Comparison of ENCODE assay signal across 10 cellular contexts in the genomic region with DNA sequence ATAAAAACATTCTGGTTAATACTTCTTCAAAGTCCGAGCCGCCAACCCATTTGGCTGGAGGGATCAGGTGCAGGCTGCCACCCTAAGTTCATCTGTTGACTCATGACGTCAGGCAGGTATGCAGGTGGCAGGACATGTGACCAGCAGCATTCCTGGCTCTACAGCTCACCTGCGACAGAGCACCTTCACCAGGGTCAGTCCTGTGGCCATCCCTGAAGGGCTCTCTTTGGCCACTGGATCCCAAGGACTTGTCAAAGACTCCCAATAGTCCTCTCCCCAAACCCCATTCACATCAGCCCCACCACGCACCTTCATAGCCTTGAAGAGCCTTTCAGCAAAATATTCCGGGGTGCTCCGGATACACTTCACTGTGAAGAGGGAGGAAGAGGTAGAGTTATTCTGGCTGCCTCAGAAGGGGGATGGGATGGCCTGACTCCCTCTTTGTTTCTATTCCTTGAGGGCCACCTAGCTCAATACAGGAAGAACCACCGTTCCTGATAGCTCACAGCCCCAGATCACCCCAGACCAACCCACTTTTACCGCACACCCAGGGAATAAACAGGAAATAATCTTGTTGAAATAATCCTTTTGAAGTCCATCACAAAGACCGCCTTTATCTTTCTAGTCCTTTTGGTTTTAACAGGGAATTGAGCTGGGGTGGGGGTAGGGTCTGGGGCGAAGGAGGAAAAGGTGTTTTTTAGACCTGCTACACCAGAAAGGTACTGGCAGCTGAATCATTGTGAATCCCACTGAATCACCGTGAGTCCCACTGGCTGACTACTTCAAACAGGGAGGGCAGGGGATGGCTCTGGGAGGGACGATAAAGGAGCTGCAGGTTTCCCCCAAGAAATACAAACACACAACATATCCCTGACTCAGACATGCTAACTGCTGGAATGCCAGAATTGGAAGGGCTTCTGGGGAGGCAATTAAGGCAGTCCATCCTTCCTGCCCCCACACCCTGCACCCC. TPM values are rescaled to one million over a fixed set of nuclear protein-coding genes. Genes with fewer than 3 reads are reported as not detected.
DNase-seq lines count a peak whose midpoint lies in the region; ATAC-seq, FAIRE-seq and TF ChIP-seq lines count a peak whose summit lies in the region.
"Had no signal": no experiment of that assay in that cellular context is flagged by ENCODE, and none has a peak within 500 bp of the region (broad histone marks: within the 10 kb centered on the region; RNA-seq: fewer than 3 reads in every experiment).

No MANE protein-coding gene starts in this region.

- peaks cover 86 to 96% of the 10 kb centered on the region in 2 donors for H3K36me3 Mint-ChIP-seq in CD4-positive, alpha-beta memory T cell
- peaks cover 84% of the 10 kb centered on the region for H3K36me3 Mint-ChIP-seq in activated naive CD8-positive, alpha-beta T cell treated with anti-CD3 and anti-CD28 coated beads, Interleukin-2, amount 50 U/mL, for 24 hours (ENCODE audit: low read depth)
- H3K36me3 Mint-ChIP-seq in natural killer cell: peaks cover 48% of the 10 kb centered on the region

- H3K36me3 ChIP-seq in CD4-positive, alpha-beta memory T cell (ENCODE audit: insufficient read depth, low read length): peaks cover 91% of the 10 kb centered on the region
- H3K36me3 ChIP-seq in tibial artery: peaks cover 90 to 100% (median 94%) of the 10 kb centered on the region in 3 donors

- peak overlapping the region; percentile 27 for H3K27ac ChIP-seq in CD4-positive, alpha-beta memory T cell (ENCODE audit: low read depth, low read length)
- H3K27ac ChIP-seq in tibial artery: no peak overlapping the region
- H3K27ac ChIP-seq: SJCRH30 had no signal

- DNase-seq in CD4-positive, alpha-beta memory T cell: no peak
- DNase-seq in GM12892 (ENCODE audit: insufficient read length) (no peak), natural killer cell (no peak), NCI-H1105 treated with DMSO at 0.1 percent for 48 hours (lab: John Stamatoyannopoulos, UW) (no peak), NCI-H226 (no peak), tibial artery (no peak), RPMI8226 (no peak)
- DNase-seq in activated naive CD8-positive, alpha-beta T cell treated with anti-CD3 and anti-CD28 coated beads, Interleukin-2, amount 50 U/mL, for 24 hours: no peak
- DNase-seq: NCI-H446, SJCRH30 had no signal

- CTCF ChIA-PET in CD4-positive, alpha-beta memory T cell (lab: Charles Lee; ENCODE audit: partially characterized antibody): interaction anchor here (1.0 to 50.2 kb wide), 6 partner anchors 14 to 109 kb away, joined by 3 to 2066 read pairs (median 24); a partner anchor contains a TSS

- H3K27me3 Mint-ChIP-seq in CD4-positive, alpha-beta memory T cell: no peaks in the 10 kb centered on the region
- no peaks in the 10 kb centered on the region for H3K27me3 Mint-ChIP-seq in activated naive CD8-positive, alpha-beta T cell treated with anti-CD3 and anti-CD28 coated beads, Interleukin-2, amount 50 U/mL, for 24 hours
- no peaks in the 10 kb centered on the region for H3K27me3 Mint-ChIP-seq in natural killer cell (ENCODE audit: low read depth in 2 of 2)

- TF ChIP-seq CTCF in natural killer cell (IDR thresholded peaks at IDR 0.05) (no peak), tibial artery (IDR thresholded peaks at IDR 0.05) (no peak)

- peak overlapping the region in 7 of 8 donors; percentile 25 to 74 (median 59) for H3K4me3 Mint-ChIP-seq in CD4-positive, alpha-beta memory T cell
- H3K4me3 Mint-ChIP-seq in activated naive CD8-positive, alpha-beta T cell treated with anti-CD3 and anti-CD28 coated beads, Interleukin-2, amount 50 U/mL, for 24 hours: no peak overlapping the region
- H3K4me3 Mint-ChIP-seq in natural killer cell: no peak overlapping the region

- H3K9me3 Mint-ChIP-seq in CD4-positive, alpha-beta memory T cell: no peaks in the 10 kb centered on the region
- H3K9me3 Mint-ChIP-seq in activated naive CD8-positive, alpha-beta T cell treated with anti-CD3 and anti-CD28 coated beads, Interleukin-2, amount 50 U/mL, for 24 hours: no peaks in the 10 kb centered on the region
- no peaks in the 10 kb centered on the region for H3K9me3 Mint-ChIP-seq in natural killer cell

- peaks cover 49% of the 10 kb centered on the region for H3K4me1 ChIP-seq in CD4-positive, alpha-beta memory T cell (ENCODE audit: insufficient read depth, low read length)
- no peaks in the 10 kb centered on the region for H3K4me1 ChIP-seq in tibial artery
- H3K4me1 ChIP-seq: SJCRH30 had no signal

- no peak for TF ChIP-seq POLR2A in GM12892 (IDR thresholded peaks at IDR 0.05; ENCODE audit: low read depth, low read length)

- POLR2A ChIA-PET in CD4-positive, alpha-beta memory T cell (lab: Charles Lee; ENCODE audit: partially characterized antibody): interaction anchor here (0.7 to 13.2 kb wide), 8 partner anchors 11 to 90 kb away, joined by 3 to 249 read pairs (median 3); a partner anchor contains a TSS

- ATAC-seq in activated naive CD8-positive, alpha-beta T cell treated with anti-CD3 and anti-CD28 coated beads, Interleukin-2, amount 50 U/mL, for 24 hours: peak; percentile 26
- no peak for ATAC-seq in natural killer cell

- peak; percentile 53 for FAIRE-seq in GM12892 (lab: Jason Lieb, UNC)

- no peaks in the 10 kb centered on the region for H3K27me3 ChIP-seq in CD4-positive, alpha-beta memory T cell (ENCODE audit: insufficient read depth, low read length)
- no peaks in the 10 kb centered on the region for H3K27me3 ChIP-seq in tibial artery
- H3K27me3 ChIP-seq: SJCRH30 had no signal

- no peaks in the 10 kb centered on the region for H3K9me3 ChIP-seq in CD4-positive, alpha-beta memory T cell (ENCODE audit: control insufficient read depth in 1 of 2, low read length in 2 of 2)
- H3K9me3 ChIP-seq in tibial artery: no peaks in the 10 kb centered on the region
- H3K9me3 ChIP-seq: SJCRH30 had no signal

- peak overlapping the region; percentile 81 to 96 (median 92) for H3K27ac Mint-ChIP-seq in CD4-positive, alpha-beta memory T cell
- peak overlapping the region; percentile 83 for H3K27ac Mint-ChIP-seq in activated naive CD8-positive, alpha-beta T cell treated with anti-CD3 and anti-CD28 coated beads, Interleukin-2, amount 50 U/mL, for 24 hours
- peak overlapping the region; percentile 71 to 82 for H3K27ac Mint-ChIP-seq in natural killer cell

- H3K4me3 ChIP-seq in CD4-positive, alpha-beta memory T cell (ENCODE audit: low read length in 2 of 2): no peak overlapping the region
- H3K4me3 ChIP-seq in tibial artery: no peak overlapping the region
- H3K4me3 ChIP-seq: SJCRH30 had no signal

- intact Hi-C loops in CD4-positive, alpha-beta memory T cell (cut with micrococcal nuclease): loop anchor here (1.0 kb wide), 1 partner anchor 10 kb away; no protein-coding TSS in a partner anchor
- intact Hi-C loops in natural killer cell (cut with micrococcal nuclease): no loop called here
- intact Hi-C loops in tibial artery (cut with DNase I; ENCODE audit: low total_unique reads): no loop called here

- peaks cover 48 to 80% (median 70%) of the 10 kb centered on the region in 4 donors for H3K4me1 Mint-ChIP-seq in CD4-positive, alpha-beta memory T cell
- peaks cover 81% of the 10 kb centered on the region for H3K4me1 Mint-ChIP-seq in activated naive CD8-positive, alpha-beta T cell treated with anti-CD3 and anti-CD28 coated beads, Interleukin-2, amount 50 U/mL, for 24 hours
- H3K4me1 Mint-ChIP-seq in natural killer cell: peaks cover 26 to 56% of the 10 kb centered on the region in 2 donors

RNA-seq across cellular contexts. Expression of a gene that starts 26.4 kb away (rescaled TPM):
- total RNA-seq in CD4-positive, alpha-beta memory T cell: 100 to 1,000 TPM; 318 to 342 TPM
- 100 to 1,000 TPM; 229 to 330 TPM for polyA plus RNA-seq in CD4-positive, alpha-beta memory T cell
- 349 TPM for polyA plus RNA-seq in GM12892 (2012; ENCODE audit: missing spikeins)
- total RNA-seq in natural killer cell: 100 to 1,000 TPM; 504 to 629 (median 535) TPM

RNA-seq across cellular contexts. Expression of a gene that starts 50.4 kb away (rescaled TPM):
- total RNA-seq in CD4-positive, alpha-beta memory T cell: 100 to 1,000 TPM; 227 to 233 TPM
- 10 to 100 TPM; 31.5 to 70.2 TPM for polyA plus RNA-seq in CD4-positive, alpha-beta memory T cell
- polyA plus RNA-seq in GM12892 (2012; ENCODE audit: missing spikeins): 187 TPM
- 100 to 1,000 TPM; 140 to 180 (median 153) TPM for total RNA-seq in natural killer cell

Comparison
In these comparisons a context has a peak if more than half of its experiments do, and no peak if none do; other contexts are left out.
1. H3K4me3 Mint-ChIP-seq: peak in CD4-positive, alpha-beta memory T cell (7 of 8); none in activated naive CD8-positive, alpha-beta T cell treated with anti-CD3 and anti-CD28 coated beads, Interleukin-2, amount 50 U/mL, for 24 hours (single experiment) and natural killer cell (single experiment).
2. Peak in every context shown above with its lines, with median percentiles within 50 percentile points of each other: H3K27ac Mint-ChIP-seq.